ENCODE assay signal across 8 cellular contexts in the genomic region with DNA sequence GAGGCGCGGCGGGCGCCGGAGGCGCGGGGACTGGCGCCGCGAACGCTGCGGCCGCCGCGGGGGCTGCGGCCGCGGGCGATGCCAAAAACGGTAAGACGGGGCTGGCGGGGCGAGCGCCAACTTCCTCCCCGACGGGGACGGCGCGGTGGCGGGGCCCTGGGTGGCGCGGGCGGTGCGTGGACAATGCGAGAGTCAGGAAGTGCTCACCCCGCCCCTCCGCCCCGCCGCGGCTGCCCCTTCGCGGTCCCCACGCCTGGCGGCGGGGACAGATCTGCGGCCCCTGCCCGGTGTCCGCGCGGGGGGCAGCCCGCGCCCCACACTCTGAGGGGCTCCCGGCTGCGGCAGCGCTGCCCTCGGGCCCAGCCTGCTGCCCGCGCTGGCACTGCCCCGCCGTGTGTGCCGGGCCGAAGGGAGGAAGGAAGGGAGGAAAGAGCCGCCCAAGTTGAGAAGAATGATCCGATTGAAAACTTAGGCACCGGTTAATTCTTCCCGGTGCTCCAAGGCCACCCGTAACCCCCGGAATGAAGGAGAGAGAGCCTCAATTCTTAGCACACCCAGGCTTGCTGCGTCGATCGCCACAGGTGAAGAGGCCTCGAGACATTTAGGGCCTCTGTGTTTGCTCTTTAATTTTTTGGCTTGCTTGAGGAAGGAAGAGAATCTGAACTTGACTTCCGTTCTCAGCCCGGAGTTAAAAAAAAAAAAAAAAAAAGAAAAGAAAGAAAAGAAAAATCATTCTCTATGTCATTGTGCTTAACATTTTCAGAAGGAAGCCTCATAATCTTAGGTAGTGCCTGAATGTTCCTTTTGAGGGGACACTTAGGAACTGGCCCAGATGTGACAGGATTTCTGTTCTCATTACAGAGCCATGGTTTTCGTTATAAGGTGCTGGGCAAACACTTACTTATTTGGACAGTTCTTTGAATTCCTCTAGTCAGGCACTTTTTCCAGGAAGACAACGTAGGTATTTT. TPM values are rescaled to one million over a fixed set of nuclear protein-coding genes. Genes with fewer than 3 reads are reported as not detected.
DNase-seq lines count a peak whose midpoint lies in the region; ATAC-seq and TF ChIP-seq lines count a peak whose summit lies in the region.

No MANE protein-coding gene starts in this region.

- no peak for TF ChIP-seq CTCF in GM23338 (conservative IDR thresholded peaks at IDR 0.05; ENCODE audit: low read depth in 2 of 2)

- no peaks in the 10 kb centered on the region for H3K9me3 Mint-ChIP-seq in GM23338
- no peaks in the 10 kb centered on the region for H3K9me3 Mint-ChIP-seq in stimulated activated naive B cell treated with anti-CD40 and anti-IgM and Interleukin-4, amounts not matched to agents 10 μg/mL and 1 μg/mL and 100 μg/mL, for 72 hours

- H3K9me2 ChIP-seq in GM23338 (ENCODE audit: insufficient read depth) = no peaks in the 10 kb centered on the region; the same call in 1 of the 2 replicates

- no peaks in the 10 kb centered on the region for H3K9me3 ChIP-seq in MG63
- no peaks in the 10 kb centered on the region for H3K9me3 ChIP-seq in effector memory CD4-positive, alpha-beta T cell (ENCODE audit: control insufficient read depth, low read length)

- H3K27ac ChIP-seq in GM23338 (ENCODE audit: low read depth) = no peak overlapping the region
- H3K27ac ChIP-seq in effector memory CD4-positive, alpha-beta T cell (ENCODE audit: insufficient read depth, low read length, poor library complexity, severe bottlenecking) = peak overlapping the region; percentile 96

- H3K4me3 Mint-ChIP-seq in GM23338 = peak overlapping the region; percentile 83
- H3K4me3 Mint-ChIP-seq in stimulated activated naive B cell treated with anti-CD40 and anti-IgM and Interleukin-4, amounts not matched to agents 10 μg/mL and 1 μg/mL and 100 μg/mL, for 72 hours = peak overlapping the region; percentile 81 to 94

- H3K36me3 ChIP-seq in GM23338 (ENCODE audit: insufficient read depth) = no peaks in the 10 kb centered on the region
- no peaks in the 10 kb centered on the region for H3K36me3 ChIP-seq in MG63
- no peaks in the 10 kb centered on the region for H3K36me3 ChIP-seq in effector memory CD4-positive, alpha-beta T cell (ENCODE audit: control insufficient read depth, insufficient read depth, low read length)

- H3K27me3 ChIP-seq in GM23338 (ENCODE audit: insufficient read depth) = peaks cover 7% of the 10 kb centered on the region
- peaks cover 2% of the 10 kb centered on the region; the same call in 1 of the 2 replicates for H3K27me3 ChIP-seq in MG63
- H3K27me3 ChIP-seq in effector memory CD4-positive, alpha-beta T cell (replicated peaks; ENCODE audit: control insufficient read depth, insufficient read depth, low read length, poor library complexity, severe bottlenecking) = no peaks in the 10 kb centered on the region

- H3K4me3 ChIP-seq in GM23338 (peak overlapping the region; percentile 83), MG63 (peak overlapping the region; percentile 73)
- peak overlapping the region; percentile 71 for H3K4me3 ChIP-seq in effector memory CD4-positive, alpha-beta T cell (ENCODE audit: insufficient read depth, low read depth, low read length, poor library complexity, severe bottlenecking)

- H3K36me3 Mint-ChIP-seq in GM23338 (ENCODE audit: low read depth) = no peaks in the 10 kb centered on the region
- H3K36me3 Mint-ChIP-seq in stimulated activated naive B cell treated with anti-CD40 and anti-IgM and Interleukin-4, amounts not matched to agents 10 μg/mL and 1 μg/mL and 100 μg/mL, for 72 hours = peaks cover 20 to 23% of the 10 kb centered on the region in 2 donors

- peak overlapping the region; percentile 35; the same call in 1 of the 2 replicates for H2AFZ ChIP-seq in GM23338

- H4K20me1 ChIP-seq in GM23338 (replicated peaks; ENCODE audit: insufficient read depth) = no peaks in the 10 kb centered on the region

- H3K4me1 Mint-ChIP-seq in GM23338 = peaks cover 13% of the 10 kb centered on the region
- peaks cover 50 to 79% of the 10 kb centered on the region in 2 donors for H3K4me1 Mint-ChIP-seq in stimulated activated naive B cell treated with anti-CD40 and anti-IgM and Interleukin-4, amounts not matched to agents 10 μg/mL and 1 μg/mL and 100 μg/mL, for 72 hours

- ATAC-seq in GM23338 = peak; percentile 65
- peak; percentile 57 to 63 for ATAC-seq in stimulated activated naive B cell treated with anti-CD40 and anti-IgM and Interleukin-4, amounts not matched to agents 10 μg/mL and 1 μg/mL and 100 μg/mL, for 72 hours (replicated peaks)

- no peak overlapping the region for H3K27ac Mint-ChIP-seq in GM23338
- peak overlapping the region; percentile 97 for H3K27ac Mint-ChIP-seq in stimulated activated naive B cell treated with anti-CD40 and anti-IgM and Interleukin-4, amounts not matched to agents 10 μg/mL and 1 μg/mL and 100 μg/mL, for 72 hours

- DNase-seq in GF-D8 (lab: John Stamatoyannopoulos, UW) (peak; percentile 19), GM23338 (ENCODE audit: low spot score) (peak; percentile 45), MG63 (peak; percentile 48), medulla oblongata (ENCODE audit: extremely low spot score) (peak; percentile 45), DMS114 treated with DMSO at 0.1 percent for 48 hours (lab: John Stamatoyannopoulos, UW; ENCODE audit: unreplicated experiment) (no peak)
- DNase-seq in activated CD4-positive, alpha-beta T cell treated with anti-CD3 and anti-CD28 coated beads, Interleukin-2, amount 50 U/mL, for 1 hour = peak; percentile 45
- peak; percentile 39 to 60 (median 45) for DNase-seq in effector memory CD4-positive, alpha-beta T cell
- DNase-seq in stimulated activated naive B cell treated with anti-CD40 and anti-IgM and Interleukin-4, amounts not matched to agents 10 μg/mL and 1 μg/mL and 100 μg/mL, for 72 hours = peak; percentile 46

- H3K4me2 ChIP-seq in GM23338 = peak overlapping the region; percentile 79

- peaks cover 6% of the 10 kb centered on the region for H3K27me3 Mint-ChIP-seq in GM23338 (ENCODE audit: insufficient read depth, low read depth, poor library complexity)
- no peaks in the 10 kb centered on the region for H3K27me3 Mint-ChIP-seq in stimulated activated naive B cell treated with anti-CD40 and anti-IgM and Interleukin-4, amounts not matched to agents 10 μg/mL and 1 μg/mL and 100 μg/mL, for 72 hours

- H3K4me1 ChIP-seq in GM23338 (ENCODE audit: insufficient read depth) = peaks cover 6% of the 10 kb centered on the region; the same call in 1 of the 2 replicates
- H3K4me1 ChIP-seq in effector memory CD4-positive, alpha-beta T cell (ENCODE audit: control insufficient read depth, insufficient read depth, low read length, poor library complexity, severe bottlenecking) = peaks cover 22% of the 10 kb centered on the region

- H3K79me2 ChIP-seq in GM23338 (replicated peaks; ENCODE audit: insufficient read depth) = no peaks in the 10 kb centered on the region; the same call in 1 of the 2 replicates

- peaks cover 4% of the 10 kb centered on the region for H3F3A ChIP-seq in GM23338 (replicated peaks; ENCODE audit: low read depth)

TF ChIP-seq in GM23338, 12 proteins besides CTCF, POLR2A, EP300 and RAD21 (continues in another document):
- TF ChIP-seq, protein P1, sequence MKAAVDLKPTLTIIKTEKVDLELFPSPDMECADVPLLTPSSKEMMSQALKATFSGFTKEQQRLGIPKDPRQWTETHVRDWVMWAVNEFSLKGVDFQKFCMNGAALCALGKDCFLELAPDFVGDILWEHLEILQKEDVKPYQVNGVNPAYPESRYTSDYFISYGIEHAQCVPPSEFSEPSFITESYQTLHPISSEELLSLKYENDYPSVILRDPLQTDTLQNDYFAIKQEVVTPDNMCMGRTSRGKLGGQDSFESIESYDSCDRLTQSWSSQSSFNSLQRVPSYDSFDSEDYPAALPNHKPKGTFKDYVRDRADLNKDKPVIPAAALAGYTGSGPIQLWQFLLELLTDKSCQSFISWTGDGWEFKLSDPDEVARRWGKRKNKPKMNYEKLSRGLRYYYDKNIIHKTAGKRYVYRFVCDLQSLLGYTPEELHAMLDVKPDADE (IDR thresholded peaks at IDR 0.05) = no peak

RNA-seq across cellular contexts. Expression of gene HECA, which starts 1.0 kb away (rescaled TPM):
- 8.1 and 8.5 TPM in 2 replicates for total RNA-seq in GM23338 (2014; rRNA removed; shearing (Covaris generic))
- 2.4 and 2.7 TPM in 2 replicates for polyA plus RNA-seq in GM23338 (2016; fragmentation: Nextera tagmentation; extraction: Ambion mirVana)
- 4.0 and 4.8 TPM in 2 replicates for total RNA-seq in MG63 (2014; rRNA removed; shearing (Covaris generic); ENCODE audit: low replicate concordance)
